In genomic region chr16:85366031-85366763, GRCh38 we compare ENCODE assay signal across 15 cellular contexts.
DNase-seq lines count a peak whose midpoint lies in the region; ATAC-seq and TF ChIP-seq lines count a peak whose summit lies in the region.
"Had no signal": no experiment of that assay in that cellular context is flagged by ENCODE, and none has a peak within 500 bp of the region (broad histone marks: within the 10 kb centered on the region; RNA-seq: fewer than 3 reads in every experiment).

No MANE protein-coding gene starts in this region.

- peak; percentile 29 for DNase-seq in Ammon's horn (ENCODE audit: low spot score)
- peak; percentile 81 for DNase-seq in NCI-H1092 treated with DMSO at 0.1 percent for 48 hours (lab: John Stamatoyannopoulos, UW)
- DNase-seq in glutamatergic neuron, result no peak
- DNase-seq in T-cell, result no peak
- no peak for DNase-seq in tibial nerve (ENCODE audit: low spot score in 2 of 2)
- DNase-seq: activated CD8-positive, alpha-beta memory T cell treated with anti-CD3 and anti-CD28 coated beads, Interleukin-2, amount 50 U/mL, for 4 hours; dermis blood vessel endothelial cell; DMS53; SIG-M5 had no signal

- H3K36me3 ChIP-seq in muscle layer of colon (ENCODE audit: insufficient read depth, low read length) (no peaks in the 10 kb centered on the region), tibial nerve (no peaks in the 10 kb centered on the region)
- H3K36me3 ChIP-seq: vagina had no signal

- no peak for TF ChIP-seq EP300 in tibial nerve (IDR thresholded peaks at IDR 0.05)

- POLR2A ChIA-PET in T-cell (lab: Charles Lee), result no interaction called here

- no peaks in the 10 kb centered on the region for H3K27me3 ChIP-seq in muscle layer of colon (ENCODE audit: control insufficient read depth in 1 of 2, insufficient read depth in 2 of 2, low read length in 2 of 2)
- no peaks in the 10 kb centered on the region for H3K27me3 ChIP-seq in tibial nerve
- H3K27me3 ChIP-seq: vagina had no signal

- H3K9ac ChIP-seq in muscle layer of colon (ENCODE audit: low read length), result peak overlapping the region; percentile 25

- H3K4me1 ChIP-seq in muscle layer of colon (ENCODE audit: insufficient read depth, low read length) (peaks cover 53% of the 10 kb centered on the region), tibial nerve (peaks cover 0 to 81% (median 15%) of the 10 kb centered on the region in 4 donors)

- TF ChIP-seq CTCF in brain (conservative IDR thresholded peaks at IDR 0.05), result no peak
- no peak for TF ChIP-seq CTCF in glutamatergic neuron (IDR thresholded peaks at IDR 0.05; ENCODE audit: partially characterized antibody, unreplicated experiment)
- TF ChIP-seq CTCF in tibial nerve (IDR thresholded peaks at IDR 0.05), result no peak

- H3K27me3 Mint-ChIP-seq in brain (peaks cover 12% of the 10 kb centered on the region), glutamatergic neuron (ENCODE audit: unreplicated experiment) (peaks cover 6% of the 10 kb centered on the region), T-cell (peaks cover 0 to 6% of the 10 kb centered on the region in 2 donors)

- 54 to 69% methylated on average over 16 to 20 of the region's 22 CpGs for WGBS in tibial nerve, 2 donors

- H3K27ac ChIP-seq in muscle layer of colon (ENCODE audit: low read depth, low read length) (peak overlapping the region; percentile 81), tibial nerve (peak overlapping the region in 2 of 4 donors; percentile 64 to 86)
- H3K27ac ChIP-seq: vagina, VCaP had no signal

- H3K4me3 Mint-ChIP-seq in brain (peak overlapping the region in 4 of 5 experiments; percentile 0 to 59 (median 12)), glutamatergic neuron (ENCODE audit: unreplicated experiment) (no peak overlapping the region), T-cell (no peak overlapping the region)
- H3K4me3 Mint-ChIP-seq: neural crest cell had no signal

- no peak for TF ChIP-seq POLR2A in tibial nerve (IDR thresholded peaks at IDR 0.05)

- ATAC-seq in T-cell (replicated peaks in 1 of 4) (no peak), HG03354 (IDR thresholded peaks at IDR 0.05; ENCODE audit: poor library complexity, severe bottlenecking, unreplicated experiment) (no peak)

- H3K4me1 Mint-ChIP-seq in brain, result peaks cover 56% of the 10 kb centered on the region
- H3K4me1 Mint-ChIP-seq in glutamatergic neuron (ENCODE audit: low read depth, unreplicated experiment), result peaks cover 18% of the 10 kb centered on the region
- H3K4me1 Mint-ChIP-seq in T-cell, result no peaks in the 10 kb centered on the region

- H3K9me3 ChIP-seq in muscle layer of colon (ENCODE audit: low read length) (no peaks in the 10 kb centered on the region), tibial nerve (no peaks in the 10 kb centered on the region)
- H3K9me3 ChIP-seq: vagina had no signal

- H3K9me3 Mint-ChIP-seq in brain (peaks cover 0 to 18% (median 0%) of the 10 kb centered on the region in 5 experiments), glutamatergic neuron (ENCODE audit: unreplicated experiment) (peaks cover 6% of the 10 kb centered on the region), T-cell (no peaks in the 10 kb centered on the region)
- H3K9me3 Mint-ChIP-seq: neural crest cell had no signal

- H3K36me3 Mint-ChIP-seq in brain, result peaks cover 6% of the 10 kb centered on the region
- H3K36me3 Mint-ChIP-seq in glutamatergic neuron (ENCODE audit: unreplicated experiment), result peaks cover 3% of the 10 kb centered on the region
- H3K36me3 Mint-ChIP-seq in T-cell, result no peaks in the 10 kb centered on the region

- H3K27ac Mint-ChIP-seq in brain, result peak overlapping the region; percentile 29 to 94 (median 88)
- no peak overlapping the region for H3K27ac Mint-ChIP-seq in glutamatergic neuron (ENCODE audit: unreplicated experiment)
- no peak overlapping the region for H3K27ac Mint-ChIP-seq in T-cell

- H3K4me3 ChIP-seq in muscle layer of colon (ENCODE audit: low read depth in 1 of 2, low read length in 2 of 2) (no peak overlapping the region), tibial nerve (no peak overlapping the region)
- H3K4me3 ChIP-seq: vagina had no signal

- CTCF ChIA-PET in T-cell (lab: Charles Lee), result interaction anchor here (0.5 to 1.2 kb wide), 2 partner anchors 164 to 250 kb away, joined by 3 to 4 read pairs; no protein-coding TSS in a partner anchor

Comparison
In these comparisons a context has a peak if more than half of its experiments do, and no peak if none do; other contexts are left out.
1. DNase-seq: peak in Ammon's horn (single experiment) and NCI-H1092 treated with DMSO at 0.1 percent for 48 hours (single experiment); none in glutamatergic neuron (single experiment), T-cell (0 of 34) and tibial nerve (0 of 2).
2. H3K27ac Mint-ChIP-seq: peak in brain (5 of 5); none in glutamatergic neuron (single experiment) and T-cell (0 of 2).
3. H3K4me3 Mint-ChIP-seq: peak in brain (4 of 5); none in glutamatergic neuron (single experiment) and T-cell (0 of 3).